In the genomic region with DNA sequence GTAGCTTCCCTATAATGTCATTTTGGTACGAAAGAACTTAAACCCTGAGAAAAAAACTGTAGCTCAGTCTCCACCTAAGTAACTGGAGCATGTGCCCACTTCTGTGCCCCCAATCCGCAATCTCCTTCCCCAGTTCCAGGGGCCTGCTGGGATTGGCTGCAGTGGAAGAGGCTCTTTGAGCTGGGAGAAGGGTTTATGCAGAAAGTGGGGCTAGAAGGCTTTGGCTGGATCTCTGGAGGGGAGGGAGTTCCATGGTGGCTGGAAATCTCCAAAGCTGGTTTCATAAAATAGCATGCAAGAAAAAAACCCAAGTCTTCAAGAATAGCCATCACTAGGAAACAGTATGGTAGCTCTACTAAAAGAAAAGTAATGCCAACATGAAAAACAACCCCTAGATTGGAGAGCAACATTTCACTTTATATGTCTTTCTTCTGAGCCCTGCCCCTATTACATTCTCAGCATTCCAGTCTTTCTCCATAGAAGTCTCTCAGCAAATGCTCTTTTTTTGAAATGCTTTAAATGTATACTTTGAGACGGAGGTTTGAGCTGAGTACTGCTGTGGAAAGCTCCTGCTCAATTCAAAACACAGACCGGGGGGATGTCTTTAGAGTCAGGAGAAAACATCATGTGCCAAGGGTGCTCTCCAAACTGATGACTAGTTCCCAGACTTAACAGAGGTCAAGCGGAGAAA, we compare ENCODE assay signal across 2 cellular contexts.
A peak's percentile ranks its signal among the peaks of the same experiment; 100 is the strongest.
TF ChIP-seq lines count a peak whose summit lies in the region.

No MANE protein-coding gene starts in this region.

TF ChIP-seq in IMR-90, 13 proteins besides CTCF, POLR2A, EP300 and RAD21:
- TF ChIP-seq MAZ (IDR thresholded peaks at IDR 0.05; ENCODE audit: borderline replicate concordance, low read depth, low read length) (no peak), RCOR1 (IDR thresholded peaks at IDR 0.05; ENCODE audit: insufficient replicate concordance, low read length) (no peak)
TF ChIP-seq in IMR-90: peak in this region for 0.

TF ChIP-seq in H1, 55 proteins besides CTCF, POLR2A, EP300 and RAD21:
- TF ChIP-seq BRCA1 (IDR thresholded peaks at IDR 0.05; ENCODE audit: low read depth, low read length) (no peak), SP1 (IDR thresholded peaks at IDR 0.05; ENCODE audit: low read depth, low read length) (0 out of 2 replicates have a peak, but pooled peaks have one; percentile 5), TBP (IDR thresholded peaks at IDR 0.05; ENCODE audit: low read depth, low read length) (no peak), TEAD4 (IDR thresholded peaks at IDR 0.05; ENCODE audit: low read depth, low read length) (peak; percentile 89), RFX5 (IDR thresholded peaks at IDR 0.05; ENCODE audit: borderline replicate concordance, low read depth, low read length) (no peak)
TF ChIP-seq in H1: peak in this region for 2.
